In genomic region chrX:2451456-2452316, GRCh38 we compare ENCODE assay signal across 13 cellular contexts. TPM values are rescaled to one million over a fixed set of nuclear protein-coding genes. Genes with fewer than 3 reads are reported as not detected.
DNase-seq lines count a peak whose midpoint lies in the region; ATAC-seq, FAIRE-seq and TF ChIP-seq lines count a peak whose summit lies in the region.
"Had no signal": no experiment of that assay in that cellular context is flagged by ENCODE, and none has a peak within 500 bp of the region (broad histone marks: within the 10 kb centered on the region; RNA-seq: fewer than 3 reads in every experiment).

No MANE protein-coding gene starts in this region.

- TF ChIP-seq CTCF in neural progenitor cell (IDR thresholded peaks at IDR 0.05), result no peak

- no peaks in the 10 kb centered on the region for H3K9me3 ChIP-seq in neural progenitor cell (ENCODE audit: low read depth)
- H3K9me3 ChIP-seq: breast epithelium, suprapubic skin had no signal

- H3F3A ChIP-seq in neural progenitor cell (ENCODE audit: low read depth), result peaks cover 29% of the 10 kb centered on the region

- no peak for TF ChIP-seq POLR2A in GM12891 (IDR thresholded peaks at IDR 0.05; ENCODE audit: low read depth, low read length)

- peak overlapping the region; percentile 13 for H2AFZ ChIP-seq in neural progenitor cell (replicated peaks)

- H3K36me3 Mint-ChIP-seq in neural progenitor cell, result peaks cover 20% of the 10 kb centered on the region

- DNase-seq in AG20443 (ENCODE audit: low spot score) (peak; percentile 62), LHCN-M2 (ENCODE audit: low read depth) (peak; percentile 9), fibroblast of gingiva (ENCODE audit: low read depth) (peak; percentile 25), neural progenitor cell (ENCODE audit: low spot score) (peak; percentile 76), GM12891 (ENCODE audit: insufficient read length, low spot score) (no peak), NCI-H69 (lab: John Stamatoyannopoulos, UW) (no peak)
- no peak for DNase-seq in activated CD8-positive, alpha-beta memory T cell treated with anti-CD3 and anti-CD28 coated beads, Interleukin-2, amount 50 U/mL, for 48 hours
- DNase-seq: activated T-cell treated with anti-CD3 and anti-CD28 coated beads, Interleukin-2, amount 50 U/mL, for 4 hours; H7 had no signal

- H3K4me2 ChIP-seq in neural progenitor cell, result peak overlapping the region; percentile 35

- ATAC-seq in HG02970 (IDR thresholded peaks at IDR 0.05; ENCODE audit: low FRiP score, unreplicated experiment), result no peak
- ATAC-seq: activated T-cell treated with anti-CD3 and anti-CD28 coated beads, Interleukin-2, amount 50 U/mL, for 4 hours had no signal

- no peak overlapping the region for H3K4me3 ChIP-seq in neural progenitor cell
- H3K4me3 ChIP-seq: breast epithelium, lung, suprapubic skin had no signal

- H3K36me3 ChIP-seq in neural progenitor cell, result no peaks in the 10 kb centered on the region
- H3K36me3 ChIP-seq: breast epithelium had no signal

- H4K20me1 ChIP-seq in neural progenitor cell (ENCODE audit: low read depth), result no peaks in the 10 kb centered on the region

- H3K4me1 ChIP-seq in neural progenitor cell, result peaks cover 11% of the 10 kb centered on the region
- H3K4me1 ChIP-seq: breast epithelium, suprapubic skin had no signal

- H3K27me3 Mint-ChIP-seq in neural progenitor cell (ENCODE audit: insufficient read depth, low read depth), result no peaks in the 10 kb centered on the region

- no peak for FAIRE-seq in GM12891 (lab: Jason Lieb, UNC)

- H3K9me3 Mint-ChIP-seq in neural progenitor cell, result peaks cover 11% of the 10 kb centered on the region
- H3K9me3 Mint-ChIP-seq: activated T-cell treated with anti-CD3 and anti-CD28 coated beads, Interleukin-2, amount 50 U/mL, for 4 hours had no signal

- H3K4me3 Mint-ChIP-seq in neural progenitor cell, result peak overlapping the region; percentile 14
- H3K4me3 Mint-ChIP-seq: activated T-cell treated with anti-CD3 and anti-CD28 coated beads, Interleukin-2, amount 50 U/mL, for 4 hours had no signal

- H3K79me2 ChIP-seq in neural progenitor cell (ENCODE audit: low read depth), result peaks cover 58% of the 10 kb centered on the region

- H3K27ac Mint-ChIP-seq in neural progenitor cell, result peak overlapping the region; percentile 85

- no peaks in the 10 kb centered on the region for H3K27me3 ChIP-seq in neural progenitor cell
- H3K27me3 ChIP-seq: breast epithelium, suprapubic skin had no signal

- peak overlapping the region; percentile 67 for H3K27ac ChIP-seq in neural progenitor cell
- H3K27ac ChIP-seq: breast epithelium, suprapubic skin had no signal

- H3K9ac ChIP-seq in neural progenitor cell, result no peak overlapping the region

- H3K4me1 Mint-ChIP-seq in neural progenitor cell, result peaks cover 27% of the 10 kb centered on the region

TF ChIP-seq in GM12891, 5 proteins besides CTCF, POLR2A, EP300 and RAD21:
- TF ChIP-seq POU2F2 (IDR thresholded peaks at IDR 0.05; ENCODE audit: low read depth, low read length) (no peak), PAX5 (IDR thresholded peaks at IDR 0.05; ENCODE audit: insufficient read depth, low read length, severe bottlenecking) (no peak), TAF1 (IDR thresholded peaks at IDR 0.05; ENCODE audit: low read depth, low read length) (no peak), SPI1 (IDR thresholded peaks at IDR 0.05; ENCODE audit: low read depth, low read length) (no peak), POLR2AphosphoS5 (IDR thresholded peaks at IDR 0.05; ENCODE audit: low read depth, low read length) (no peak)
TF ChIP-seq in GM12891: peak in this region for 0.

RNA-seq across cellular contexts. Expression of gene DHRSX, which starts 49.1 kb away (rescaled TPM):
- total RNA-seq in LHCN-M2 (2014; rRNA removed) (25.3 and 29.2 TPM in 2 replicates), neural progenitor cell (ENCODE audit: low replicate concordance) (25.6 and 31.8 TPM in 2 replicates)
- 30.1 TPM for polyA plus RNA-seq in LHCN-M2 (2012)
- polyA plus RNA-seq in GM12891 (2012; ENCODE audit: low read depth, missing spikeins), result 19.1 TPM

RNA-seq across cellular contexts. Expression of gene ZBED1, which starts 49.1 kb away (rescaled TPM):
- 50.3 and 53.0 TPM in 2 replicates for total RNA-seq in LHCN-M2 (2014; rRNA removed)
- polyA plus RNA-seq in LHCN-M2 (2012), result 16.1 TPM
- 36.9 and 37.0 TPM in 2 replicates for total RNA-seq in neural progenitor cell (ENCODE audit: low replicate concordance)
- polyA plus RNA-seq in GM12891 (2012; ENCODE audit: low read depth, missing spikeins), result 26.6 TPM

Comparison
In these comparisons a context has a peak if more than half of its experiments do, and no peak if none do; other contexts are left out.
1. DNase-seq: peak in AG20443 (single experiment), LHCN-M2 (single experiment), fibroblast of gingiva (single experiment) and neural progenitor cell (single experiment); none in GM12891 (single experiment), activated CD8-positive, alpha-beta memory T cell treated with anti-CD3 and anti-CD28 coated beads, Interleukin-2, amount 50 U/mL, for 48 hours (single experiment) and NCI-H69 (single experiment).